ENCODE assay signal across 2 cellular contexts in the genomic region with DNA sequence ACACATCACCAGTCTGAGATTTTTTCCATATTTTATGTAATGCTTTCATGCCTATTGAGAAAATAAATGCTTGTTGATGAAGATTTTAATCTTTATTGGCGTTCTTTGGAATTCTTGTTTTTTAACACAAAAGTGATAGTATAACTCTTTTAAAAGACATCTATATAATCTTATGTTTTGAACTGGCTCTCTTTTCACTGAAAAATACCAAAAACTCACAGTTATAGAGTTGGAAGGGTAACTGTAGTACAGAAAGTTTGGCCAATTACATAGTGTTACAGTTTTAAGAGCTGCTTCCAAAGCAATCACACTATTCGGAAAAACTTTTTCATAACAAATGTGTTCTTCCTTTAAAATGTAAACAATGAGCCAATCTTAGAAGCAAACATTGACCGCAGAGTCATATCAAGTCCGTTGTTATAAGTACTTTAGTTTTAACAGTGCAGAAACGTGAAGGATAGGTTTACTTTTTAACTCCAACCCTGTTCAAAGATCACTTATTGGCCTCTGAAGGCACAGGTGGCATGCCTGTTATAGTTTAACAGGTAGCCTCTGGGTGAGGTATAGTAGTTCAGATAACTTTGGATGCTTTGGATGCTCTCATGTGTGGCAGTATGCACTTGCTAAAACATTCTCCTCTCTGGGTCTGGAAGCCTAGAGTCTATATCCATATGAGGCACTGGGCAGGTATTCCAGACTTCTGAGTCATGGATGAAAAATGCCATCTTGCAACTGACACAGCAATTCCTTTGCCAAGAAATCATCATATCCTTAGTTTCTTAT.
TF ChIP-seq lines count a peak whose summit lies in the region.

No MANE protein-coding gene starts in this region.

TF ChIP-seq in A549, 52 proteins besides CTCF, POLR2A, EP300 and RAD21 (continues in another document):
- TF ChIP-seq NPAS2 (CRISPR knock-in tag; IDR thresholded peaks at IDR 0.05; ENCODE audit: borderline replicate concordance) (no peak), ZNF302 (CRISPR knock-in tag; IDR thresholded peaks at IDR 0.05) (no peak), NFE2L2 (conservative IDR thresholded peaks at IDR 0.05; ENCODE audit: low read length) (peak; percentile 88), NR3C1 (IDR thresholded peaks at IDR 0.05) (no peak), RCOR1 (IDR thresholded peaks at IDR 0.05; ENCODE audit: low read depth, low read length) (no peak), CBX8 (IDR thresholded peaks at IDR 0.05) (no peak), HDAC2 (IDR thresholded peaks at IDR 0.05) (no peak), ZSCAN20 (CRISPR knock-in tag; IDR thresholded peaks at IDR 0.05) (no peak; the same call in none of the 2 replicates), MAZ (IDR thresholded peaks at IDR 0.05; ENCODE audit: borderline replicate concordance, low read depth, low read length) (no peak), BHLHE40 (IDR thresholded peaks at IDR 0.05; ENCODE audit: low read depth, low read length) (no peak), ZFP36 (IDR thresholded peaks at IDR 0.05; ENCODE audit: borderline replicate concordance, partially characterized antibody) (no peak), ESRRA (IDR thresholded peaks at IDR 0.05; ENCODE audit: borderline replicate concordance, low read length) (no peak), MAFK (IDR thresholded peaks at IDR 0.05; ENCODE audit: partially characterized antibody) (peak; percentile 99), TFCP2L1 (CRISPR knock-in tag; IDR thresholded peaks at IDR 0.05) (no peak; the same call in 1 of the 2 replicates), PHF8 (IDR thresholded peaks at IDR 0.05; ENCODE audit: borderline replicate concordance, low read depth) (no peak), POLR2AphosphoS2 (conservative IDR thresholded peaks at IDR 0.05; ENCODE audit: low read length) (no peak), RNF2 (IDR thresholded peaks at IDR 0.05; ENCODE audit: borderline replicate concordance, low read depth) (no peak), SMC3 (IDR thresholded peaks at IDR 0.05) (peak; percentile 25; the same call in 1 of the 3 replicates), RARB (CRISPR knock-in tag; IDR thresholded peaks at IDR 0.05) (no peak; the same call in none of the 2 replicates), RFX5 (IDR thresholded peaks at IDR 0.05) (no peak), HOXB5 (CRISPR knock-in tag; IDR thresholded peaks at IDR 0.05) (0 out of 2 replicates have a peak, but pooled peaks have one; percentile 36), GATA3 (IDR thresholded peaks at IDR 0.05; ENCODE audit: borderline replicate concordance) (peak; percentile 94; the same call in 1 of the 2 replicates), KDM5A (IDR thresholded peaks at IDR 0.05) (no peak), CHD4 (IDR thresholded peaks at IDR 0.05; ENCODE audit: borderline replicate concordance) (no peak), HOXB13 (CRISPR knock-in tag; IDR thresholded peaks at IDR 0.05; ENCODE audit: low read depth) (no peak), EHMT2 (IDR thresholded peaks at IDR 0.05; ENCODE audit: low read depth) (no peak), CBX2 (IDR thresholded peaks at IDR 0.05; ENCODE audit: borderline replicate concordance, low read depth) (no peak), FOSB (CRISPR knock-in tag; IDR thresholded peaks at IDR 0.05) (peak; percentile 81)
- TF ChIP-seq, protein P1, sequence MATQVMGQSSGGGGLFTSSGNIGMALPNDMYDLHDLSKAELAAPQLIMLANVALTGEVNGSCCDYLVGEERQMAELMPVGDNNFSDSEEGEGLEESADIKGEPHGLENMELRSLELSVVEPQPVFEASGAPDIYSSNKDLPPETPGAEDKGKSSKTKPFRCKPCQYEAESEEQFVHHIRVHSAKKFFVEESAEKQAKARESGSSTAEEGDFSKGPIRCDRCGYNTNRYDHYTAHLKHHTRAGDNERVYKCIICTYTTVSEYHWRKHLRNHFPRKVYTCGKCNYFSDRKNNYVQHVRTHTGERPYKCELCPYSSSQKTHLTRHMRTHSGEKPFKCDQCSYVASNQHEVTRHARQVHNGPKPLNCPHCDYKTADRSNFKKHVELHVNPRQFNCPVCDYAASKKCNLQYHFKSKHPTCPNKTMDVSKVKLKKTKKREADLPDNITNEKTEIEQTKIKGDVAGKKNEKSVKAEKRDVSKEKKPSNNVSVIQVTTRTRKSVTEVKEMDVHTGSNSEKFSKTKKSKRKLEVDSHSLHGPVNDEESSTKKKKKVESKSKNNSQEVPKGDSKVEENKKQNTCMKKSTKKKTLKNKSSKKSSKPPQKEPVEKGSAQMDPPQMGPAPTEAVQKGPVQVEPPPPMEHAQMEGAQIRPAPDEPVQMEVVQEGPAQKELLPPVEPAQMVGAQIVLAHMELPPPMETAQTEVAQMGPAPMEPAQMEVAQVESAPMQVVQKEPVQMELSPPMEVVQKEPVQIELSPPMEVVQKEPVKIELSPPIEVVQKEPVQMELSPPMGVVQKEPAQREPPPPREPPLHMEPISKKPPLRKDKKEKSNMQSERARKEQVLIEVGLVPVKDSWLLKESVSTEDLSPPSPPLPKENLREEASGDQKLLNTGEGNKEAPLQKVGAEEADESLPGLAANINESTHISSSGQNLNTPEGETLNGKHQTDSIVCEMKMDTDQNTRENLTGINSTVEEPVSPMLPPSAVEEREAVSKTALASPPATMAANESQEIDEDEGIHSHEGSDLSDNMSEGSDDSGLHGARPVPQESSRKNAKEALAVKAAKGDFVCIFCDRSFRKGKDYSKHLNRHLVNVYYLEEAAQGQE (IDR thresholded peaks at IDR 0.05), result no peak
- TF ChIP-seq, protein P2, sequence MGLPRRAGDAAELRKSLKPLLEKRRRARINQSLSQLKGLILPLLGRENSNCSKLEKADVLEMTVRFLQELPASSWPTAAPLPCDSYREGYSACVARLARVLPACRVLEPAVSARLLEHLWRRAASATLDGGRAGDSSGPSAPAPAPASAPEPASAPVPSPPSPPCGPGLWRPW (IDR thresholded peaks at IDR 0.05), result 0 out of 2 replicates have a peak, but pooled peaks have one; percentile 19
- TF ChIP-seq, protein P3, sequence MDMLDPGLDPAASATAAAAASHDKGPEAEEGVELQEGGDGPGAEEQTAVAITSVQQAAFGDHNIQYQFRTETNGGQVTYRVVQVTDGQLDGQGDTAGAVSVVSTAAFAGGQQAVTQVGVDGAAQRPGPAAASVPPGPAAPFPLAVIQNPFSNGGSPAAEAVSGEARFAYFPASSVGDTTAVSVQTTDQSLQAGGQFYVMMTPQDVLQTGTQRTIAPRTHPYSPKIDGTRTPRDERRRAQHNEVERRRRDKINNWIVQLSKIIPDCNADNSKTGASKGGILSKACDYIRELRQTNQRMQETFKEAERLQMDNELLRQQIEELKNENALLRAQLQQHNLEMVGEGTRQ (IDR thresholded peaks at IDR 0.05), result no peak
- TF ChIP-seq, protein P4, sequence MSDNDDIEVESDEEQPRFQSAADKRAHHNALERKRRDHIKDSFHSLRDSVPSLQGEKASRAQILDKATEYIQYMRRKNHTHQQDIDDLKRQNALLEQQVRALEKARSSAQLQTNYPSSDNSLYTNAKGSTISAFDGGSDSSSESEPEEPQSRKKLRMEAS (IDR thresholded peaks at IDR 0.05), result peak; percentile 67
- TF ChIP-seq, protein P5, sequence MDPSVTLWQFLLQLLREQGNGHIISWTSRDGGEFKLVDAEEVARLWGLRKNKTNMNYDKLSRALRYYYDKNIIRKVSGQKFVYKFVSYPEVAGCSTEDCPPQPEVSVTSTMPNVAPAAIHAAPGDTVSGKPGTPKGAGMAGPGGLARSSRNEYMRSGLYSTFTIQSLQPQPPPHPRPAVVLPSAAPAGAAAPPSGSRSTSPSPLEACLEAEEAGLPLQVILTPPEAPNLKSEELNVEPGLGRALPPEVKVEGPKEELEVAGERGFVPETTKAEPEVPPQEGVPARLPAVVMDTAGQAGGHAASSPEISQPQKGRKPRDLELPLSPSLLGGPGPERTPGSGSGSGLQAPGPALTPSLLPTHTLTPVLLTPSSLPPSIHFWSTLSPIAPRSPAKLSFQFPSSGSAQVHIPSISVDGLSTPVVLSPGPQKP (IDR thresholded peaks at IDR 0.05; ENCODE audit: low read depth, low read length), result no peak

TF ChIP-seq in IMR-90, 13 proteins besides CTCF, POLR2A, EP300 and RAD21:
- peak; percentile 86 for TF ChIP-seq MAFK (IDR thresholded peaks at IDR 0.05; ENCODE audit: low read depth, low read length)
- peak; percentile 80 for TF ChIP-seq NFE2L2 (IDR thresholded peaks at IDR 0.05; ENCODE audit: low read depth, low read length)
- TF ChIP-seq CEBPB (IDR thresholded peaks at IDR 0.05; ENCODE audit: low read depth, low read length), result peak; percentile 38; the same call in 1 of the 2 replicates
- no peak for TF ChIP-seq RFX5 (IDR thresholded peaks at IDR 0.05; ENCODE audit: low read depth, low read length)
- TF ChIP-seq RCOR1 (IDR thresholded peaks at IDR 0.05; ENCODE audit: insufficient replicate concordance, low read length), result no peak
- no peak for TF ChIP-seq BHLHE40 (IDR thresholded peaks at IDR 0.05; ENCODE audit: low read depth, low read length)
- peak; percentile 51 for TF ChIP-seq FOS (IDR thresholded peaks at IDR 0.05; ENCODE audit: low read depth, low read length)
- TF ChIP-seq, protein P5 (IDR thresholded peaks at IDR 0.05; ENCODE audit: borderline replicate concordance, low read depth, low read length), result no peak
- no peak for TF ChIP-seq SMC3 (IDR thresholded peaks at IDR 0.05; ENCODE audit: low read depth, low read length)
